Comparison of ENCODE assay signal across 1 cellular context in the genomic region with DNA sequence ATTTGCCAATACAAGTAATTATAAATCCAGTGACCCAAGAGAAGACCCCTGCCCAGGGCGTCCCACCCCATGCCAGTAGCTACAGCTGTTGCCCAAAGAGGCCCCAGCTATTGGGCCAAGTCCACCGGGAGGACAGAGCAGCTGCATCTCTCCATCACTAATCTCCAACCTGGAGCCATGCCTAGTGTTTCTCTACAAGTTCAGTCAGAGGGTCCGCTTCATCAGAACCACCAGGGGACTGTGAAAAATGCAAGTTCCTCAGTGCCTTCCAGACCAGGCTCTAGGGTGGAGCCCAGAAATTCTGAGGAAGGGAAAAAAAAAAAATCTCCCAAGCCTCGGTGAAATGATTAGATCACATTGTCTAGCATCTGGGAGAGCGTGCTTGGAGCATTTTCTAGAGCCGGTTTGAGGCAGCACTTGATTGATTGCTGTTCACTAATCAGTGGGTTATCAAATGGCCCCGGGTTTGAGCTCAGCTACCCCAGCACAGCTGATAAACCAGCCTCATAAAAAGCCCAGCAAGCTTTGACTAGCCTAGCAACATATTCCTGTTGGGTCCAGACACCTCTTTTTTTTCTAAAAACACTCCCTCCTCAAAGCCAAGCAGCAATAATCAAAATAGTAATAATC.
TF ChIP-seq lines count a peak whose summit lies in the region.

No MANE protein-coding gene starts in this region.

TF ChIP-seq in H1, 55 proteins besides CTCF, POLR2A, EP300 and RAD21:
- no peak for TF ChIP-seq JUND (IDR thresholded peaks at IDR 0.05; ENCODE audit: low read length)
- TF ChIP-seq, protein P1, sequence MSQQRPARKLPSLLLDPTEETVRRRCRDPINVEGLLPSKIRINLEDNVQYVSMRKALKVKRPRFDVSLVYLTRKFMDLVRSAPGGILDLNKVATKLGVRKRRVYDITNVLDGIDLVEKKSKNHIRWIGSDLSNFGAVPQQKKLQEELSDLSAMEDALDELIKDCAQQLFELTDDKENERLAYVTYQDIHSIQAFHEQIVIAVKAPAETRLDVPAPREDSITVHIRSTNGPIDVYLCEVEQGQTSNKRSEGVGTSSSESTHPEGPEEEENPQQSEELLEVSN (IDR thresholded peaks at IDR 0.05), result no peak
- TF ChIP-seq EZH2 (IDR thresholded peaks at IDR 0.05; ENCODE audit: low read depth, low read length, severe bottlenecking), result no peak
- no peak for TF ChIP-seq ZNF274 (IDR thresholded peaks at IDR 0.05; ENCODE audit: borderline replicate concordance, extremely low read depth, low read length)
- TF ChIP-seq, protein P2, sequence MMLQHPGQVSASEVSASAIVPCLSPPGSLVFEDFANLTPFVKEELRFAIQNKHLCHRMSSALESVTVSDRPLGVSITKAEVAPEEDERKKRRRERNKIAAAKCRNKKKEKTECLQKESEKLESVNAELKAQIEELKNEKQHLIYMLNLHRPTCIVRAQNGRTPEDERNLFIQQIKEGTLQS (IDR thresholded peaks at IDR 0.05; ENCODE audit: insufficient read depth, low read depth, low read length), result no peak
- TF ChIP-seq EGR1 (IDR thresholded peaks at IDR 0.05; ENCODE audit: borderline replicate concordance, low read depth, low read length), result no peak
- no peak for TF ChIP-seq CHD2 (IDR thresholded peaks at IDR 0.05; ENCODE audit: low read length)
- TF ChIP-seq CEBPB (IDR thresholded peaks at IDR 0.05; ENCODE audit: low read depth, low read length), result no peak
- no peak for TF ChIP-seq CREB1 (IDR thresholded peaks at IDR 0.05)
